In genomic region chr11:131109256-131109655, GRCh38 we compare ENCODE assay signal across 20 cellular contexts.
DNase-seq lines count a peak whose midpoint lies in the region; ATAC-seq and TF ChIP-seq lines count a peak whose summit lies in the region.
"Had no signal": no experiment of that assay in that cellular context is flagged by ENCODE, and none has a peak within 500 bp of the region (broad histone marks: within the 10 kb centered on the region; RNA-seq: fewer than 3 reads in every experiment).

No MANE protein-coding gene starts in this region.

- no peak overlapping the region for H2BK15ac ChIP-seq in mesenchymal stem cell (ENCODE audit: low read depth, poor library complexity, severe bottlenecking)

- no peak overlapping the region for H3K14ac ChIP-seq in mesenchymal stem cell (ENCODE audit: low read length in 2 of 2)

- H3K4me1 ChIP-seq in Karpas-422 (ENCODE audit: low read length) (peaks cover 56% of the 10 kb centered on the region), mesenchymal stem cell (ENCODE audit: control insufficient read depth, insufficient read depth, low read depth, low read length) (no peaks in the 10 kb centered on the region)
- H3K4me1 ChIP-seq: right atrium auricular region, tibial nerve had no signal

- no peak overlapping the region for H4K91ac ChIP-seq in mesenchymal stem cell (ENCODE audit: low read length)

- no peaks in the 10 kb centered on the region for H3K36me3 Mint-ChIP-seq in chondrocyte (ENCODE audit: low read depth)

- peak overlapping the region; percentile 72 for H3K27ac ChIP-seq in Karpas-422 (ENCODE audit: low read length)
- H3K27ac ChIP-seq in mesenchymal stem cell (ENCODE audit: low read length, poor library complexity, severe bottlenecking): no peak overlapping the region
- H3K27ac ChIP-seq: right atrium auricular region, tibial nerve had no signal

- no peak overlapping the region for H2BK12ac ChIP-seq in mesenchymal stem cell (ENCODE audit: low read length in 2 of 2)

- no peak overlapping the region for H3K4me3 Mint-ChIP-seq in chondrocyte (ENCODE audit: unreplicated experiment)
- H3K4me3 Mint-ChIP-seq: activated CD4-positive, alpha-beta T cell treated with anti-CD3 and anti-CD28 coated beads, Interleukin-2, amount 10 ng/mL, durations not matched to agents 24 days and 14 days had no signal

- no peaks in the 10 kb centered on the region for H3K27me3 Mint-ChIP-seq in chondrocyte (ENCODE audit: low read depth)
- H3K27me3 Mint-ChIP-seq: activated CD4-positive, alpha-beta T cell treated with anti-CD3 and anti-CD28 coated beads, Interleukin-2, amount 10 ng/mL, durations not matched to agents 24 days and 14 days had no signal

- H3K4me2 ChIP-seq in Karpas-422 (ENCODE audit: low read depth, low read length, poor library complexity, severe bottlenecking) (peak overlapping the region; percentile 39), mesenchymal stem cell (ENCODE audit: low read length, poor library complexity, severe bottlenecking) (no peak overlapping the region)

- H4K8ac ChIP-seq in mesenchymal stem cell (ENCODE audit: low read length): no peak overlapping the region

- 40% methylated on average over 4 of the region's 4 CpGs for WGBS in mesenchymal stem cell

- no peaks in the 10 kb centered on the region for H4K20me1 ChIP-seq in Karpas-422 (ENCODE audit: insufficient read depth, low read depth, low read length)

- CTCF ChIA-PET in GM10248 (lab: Yijun Ruan, JAX): interaction anchor here (1.9 kb wide), 1 partner anchor 17 kb away, joined by 4 read pairs; no protein-coding TSS in a partner anchor

- no peaks in the 10 kb centered on the region for H3K79me1 ChIP-seq in mesenchymal stem cell (replicated peaks; ENCODE audit: low read length, poor library complexity, severe bottlenecking)

- no peak overlapping the region for H3K4me3 ChIP-seq in AG09309 (ENCODE audit: control insufficient read depth, low read depth, low read length)
- H3K4me3 ChIP-seq in Karpas-422 (ENCODE audit: low read length): 0 out of 2 replicates have a peak overlapping the region, but pooled peaks have one; percentile 1
- no peak overlapping the region for H3K4me3 ChIP-seq in mesenchymal stem cell (ENCODE audit: insufficient read depth in 1 of 2, low read depth in 1 of 2, low read length in 2 of 2)
- H3K4me3 ChIP-seq: right atrium auricular region, tibial nerve had no signal

- H3K18ac ChIP-seq in mesenchymal stem cell (ENCODE audit: low read depth in 1 of 2, low read length in 2 of 2): no peak overlapping the region

- peak; percentile 3 for DNase-seq in AG09309 (ENCODE audit: low read depth)
- DNase-seq in Karpas-422: no peak
- no peak for DNase-seq in chondrocyte (ENCODE audit: low spot score)
- DNase-seq in mesenchymal stem cell: peak; percentile 31
- DNase-seq in GM10248 (ENCODE audit: extremely low spot score): no peak
- no peak for DNase-seq in NCI-H2171 treated with DMSO at 0.1 percent for 48 hours (lab: John Stamatoyannopoulos, UW)
- DNase-seq in D341Med (ENCODE audit: low spot score): no peak
- DNase-seq: ACHN; activated CD4-positive, alpha-beta T cell treated with anti-CD3 and anti-CD28 coated beads, Interleukin-2, amount 10 ng/mL, durations not matched to agents 24 days and 14 days; activated CD8-positive, alpha-beta memory T cell treated with anti-CD3 and anti-CD28 coated beads, Interleukin-2, amount 50 U/mL, for 4 hours; activated effector memory CD4-positive, alpha-beta T cell treated with anti-CD3 and anti-CD28 coated beads, Interleukin-2, amount 50 U/mL, for 16 hours; COR-L47; GDM1; NCI-H1417 treated with DMSO at 0.1 percent for 48 hours; NCI-H2171; stimulated activated naive CD4-positive, alpha-beta T cell treated with Interleukin-2 at 50 U/mL for 16 hours had no signal

- H3K9me3 Mint-ChIP-seq in chondrocyte (ENCODE audit: low read depth): no peaks in the 10 kb centered on the region
- H3K9me3 Mint-ChIP-seq: activated CD4-positive, alpha-beta T cell treated with anti-CD3 and anti-CD28 coated beads, Interleukin-2, amount 10 ng/mL, durations not matched to agents 24 days and 14 days had no signal

- H2AK5ac ChIP-seq in mesenchymal stem cell (ENCODE audit: low read length, severe bottlenecking): no peak overlapping the region

- no peak overlapping the region for H2BK120ac ChIP-seq in mesenchymal stem cell (ENCODE audit: low read depth, low read length)

- peaks cover 14% of the 10 kb centered on the region for H3K4me1 Mint-ChIP-seq in chondrocyte (ENCODE audit: low read depth)
- H3K4me1 Mint-ChIP-seq: activated CD4-positive, alpha-beta T cell treated with anti-CD3 and anti-CD28 coated beads, Interleukin-2, amount 10 ng/mL, durations not matched to agents 24 days and 14 days had no signal

- no peak for ATAC-seq in GM18519 (IDR thresholded peaks at IDR 0.05; ENCODE audit: low FRiP score, unreplicated experiment)
- ATAC-seq: Panc1 had no signal

- 0 out of 2 replicates have a peak overlapping the region, but pooled peaks have one; percentile 67 for H2AFZ ChIP-seq in Karpas-422 (ENCODE audit: low read length)
- no peak overlapping the region for H2AFZ ChIP-seq in mesenchymal stem cell (ENCODE audit: low read depth, low read length)

- H3K27ac Mint-ChIP-seq in chondrocyte (ENCODE audit: unreplicated experiment): peak overlapping the region; percentile 60
- H3K27ac Mint-ChIP-seq: activated CD4-positive, alpha-beta T cell treated with anti-CD3 and anti-CD28 coated beads, Interleukin-2, amount 10 ng/mL, durations not matched to agents 24 days and 14 days had no signal

- H3K27me3 ChIP-seq in Karpas-422 (ENCODE audit: low read length): no peaks in the 10 kb centered on the region
- no peaks in the 10 kb centered on the region for H3K27me3 ChIP-seq in mesenchymal stem cell (ENCODE audit: control insufficient read depth in 1 of 2, insufficient read depth in 1 of 2, low read length in 2 of 2)
- H3K27me3 ChIP-seq: right atrium auricular region, tibial nerve had no signal

- TF ChIP-seq CTCF in AG09309 (IDR thresholded peaks at IDR 0.05; ENCODE audit: control insufficient read depth, insufficient read depth, low read depth, low read length, missing control alignments) (no peak), chondrocyte (IDR thresholded peaks at IDR 0.05) (no peak), GM10248 (IDR thresholded peaks at IDR 0.05; ENCODE audit: control extremely low read depth, extremely low read depth, low read depth, missing control alignments) (no peak)

- no peak overlapping the region for H3K23ac ChIP-seq in mesenchymal stem cell (ENCODE audit: low read length in 2 of 2)

- H3K9me2 ChIP-seq in Karpas-422 (replicated peaks; ENCODE audit: insufficient read depth, low read length): no peaks in the 10 kb centered on the region

- H3K9ac ChIP-seq in Karpas-422 (ENCODE audit: low read length) (0 out of 2 replicates have a peak overlapping the region, but pooled peaks have one; percentile 25), mesenchymal stem cell (ENCODE audit: low read length) (no peak overlapping the region)

- no peak overlapping the region for H3K4ac ChIP-seq in mesenchymal stem cell (ENCODE audit: low read depth in 1 of 2, low read length in 2 of 2)

- H3K9me3 ChIP-seq in Karpas-422 (ENCODE audit: low read length) (no peaks in the 10 kb centered on the region), mesenchymal stem cell (ENCODE audit: control insufficient read depth, low read length) (no peaks in the 10 kb centered on the region)

- POLR2A ChIA-PET in GM10248 (lab: Yijun Ruan, JAX): no interaction called here

- H3K36me3 ChIP-seq in Karpas-422 (ENCODE audit: insufficient read depth, low read length) (no peaks in the 10 kb centered on the region), mesenchymal stem cell (ENCODE audit: control insufficient read depth in 1 of 2, insufficient read depth in 2 of 2, low read depth in 1 of 2, low read length in 2 of 2) (no peaks in the 10 kb centered on the region)
- H3K36me3 ChIP-seq: right atrium auricular region, tibial nerve had no signal

- no peaks in the 10 kb centered on the region for H3K79me2 ChIP-seq in Karpas-422 (ENCODE audit: low read length)

- no peak overlapping the region for H2BK5ac ChIP-seq in mesenchymal stem cell (ENCODE audit: low read depth, low read length, poor library complexity, severe bottlenecking)

Comparison
In these comparisons a context has a peak if more than half of its experiments do, and no peak if none do; other contexts are left out.
1. DNase-seq: peak in AG09309 (single experiment) and mesenchymal stem cell (single experiment); none in Karpas-422 (single experiment), chondrocyte (single experiment), GM10248 (single experiment), NCI-H2171 treated with DMSO at 0.1 percent for 48 hours (single experiment) and D341Med (single experiment).